ENCODE assay signal across 9 cellular contexts in genomic region chr16:15857779-15858560, GRCh38. TPM values are rescaled to one million over a fixed set of nuclear protein-coding genes. Genes with fewer than 3 reads are reported as not detected.
DNase-seq lines count a peak whose midpoint lies in the region; ATAC-seq and TF ChIP-seq lines count a peak whose summit lies in the region.
"Had no signal": no experiment of that assay in that cellular context is flagged by ENCODE, and none has a peak within 500 bp of the region (broad histone marks: within the 10 kb centered on the region; RNA-seq: fewer than 3 reads in every experiment).

No MANE protein-coding gene starts in this region.

- peak overlapping the region; percentile 79 for H3K4me3 Mint-ChIP-seq in activated CD4-positive, alpha-beta T cell treated with anti-CD3 and anti-CD28 coated beads, Interleukin-2, amount 10 ng/mL, durations not matched to agents 24 days and 14 days
- H3K4me3 Mint-ChIP-seq in MCF 10A (ENCODE audit: unreplicated experiment), result peak overlapping the region; percentile 19

- CTCF ChIA-PET in MCF 10A (lab: Yijun Ruan, JAX), result interaction anchor here (1.2 kb wide), 1 partner anchor 269 kb away, joined by 3 read pairs; no protein-coding TSS in a partner anchor

- H3K4me1 ChIP-seq in thoracic aorta (ENCODE audit: control insufficient read depth in 1 of 2, low read depth in 2 of 2), result peaks cover 0 to 14% of the 10 kb centered on the region in 2 donors

- no peak for DNase-seq in activated CD4-positive, alpha-beta T cell treated with anti-CD3 and anti-CD28 coated beads, Interleukin-2, amount 10 ng/mL, durations not matched to agents 24 days and 14 days
- DNase-seq in activated CD4-positive, alpha-beta T cell treated with anti-CD3 and anti-CD28 coated beads for 48 hours, result no peak
- DNase-seq in MCF 10A (ENCODE audit: unreplicated experiment), result no peak
- peak; percentile 14 for DNase-seq in kidney tubule cell (ENCODE audit: low spot score)
- DNase-seq in thoracic aorta (ENCODE audit: low spot score), result no peak
- DNase-seq in activated CD4-positive, CD25-positive, alpha-beta regulatory T cell (lab: John Stamatoyannopoulos, UW), result no peak
- DNase-seq in G401 (ENCODE audit: low spot score), result no peak

- POLR2A ChIA-PET in MCF 10A (lab: Yijun Ruan, JAX), result no interaction called here

- BruUV-seq in MCF 10A (replicated peaks; lab: Mats Ljungman, UMichigan), result no TSS peak

- intact Hi-C loops in activated CD4-positive, alpha-beta T cell treated with anti-CD3 and anti-CD28 coated beads, Interleukin-2, amount 10 ng/mL, durations not matched to agents 24 days and 14 days (cut with micrococcal nuclease), result no loop called here
- intact Hi-C loops in MCF 10A (cut with micrococcal nuclease), result no loop called here

- peaks cover 2% of the 10 kb centered on the region for H3K36me3 ChIP-seq in thoracic aorta

- no peaks in the 10 kb centered on the region for H3K27me3 ChIP-seq in thoracic aorta (replicated peaks; ENCODE audit: insufficient read depth)

- no peaks in the 10 kb centered on the region for H3K9me3 Mint-ChIP-seq in activated CD4-positive, alpha-beta T cell treated with anti-CD3 and anti-CD28 coated beads, Interleukin-2, amount 10 ng/mL, durations not matched to agents 24 days and 14 days
- H3K9me3 Mint-ChIP-seq in MCF 10A (ENCODE audit: unreplicated experiment), result no peaks in the 10 kb centered on the region

- in situ Hi-C loops in G401 (cut with HindIII; ENCODE audit: low sequenced_read_pairs), result no loop called here

- peak; percentile 37 for ATAC-seq in thoracic aorta (ENCODE audit: insufficient number of reproducible peaks, low FRiP score, low read depth)
- no peak for ATAC-seq in GM19455 (IDR thresholded peaks at IDR 0.05; ENCODE audit: unreplicated experiment)

- TF ChIP-seq CTCF in MCF 10A (IDR thresholded peaks at IDR 0.05; ENCODE audit: unreplicated experiment) (no peak), thoracic aorta (IDR thresholded peaks at IDR 0.05) (no peak)

- H3K27ac Mint-ChIP-seq in activated CD4-positive, alpha-beta T cell treated with anti-CD3 and anti-CD28 coated beads, Interleukin-2, amount 10 ng/mL, durations not matched to agents 24 days and 14 days, result no peak overlapping the region
- no peak overlapping the region for H3K27ac Mint-ChIP-seq in MCF 10A (ENCODE audit: low read depth, unreplicated experiment)

- peaks cover 5% of the 10 kb centered on the region for H3K4me1 Mint-ChIP-seq in activated CD4-positive, alpha-beta T cell treated with anti-CD3 and anti-CD28 coated beads, Interleukin-2, amount 10 ng/mL, durations not matched to agents 24 days and 14 days
- H3K4me1 Mint-ChIP-seq in MCF 10A (ENCODE audit: insufficient read depth, unreplicated experiment), result peaks cover 7% of the 10 kb centered on the region

- H3K27me3 Mint-ChIP-seq in activated CD4-positive, alpha-beta T cell treated with anti-CD3 and anti-CD28 coated beads, Interleukin-2, amount 10 ng/mL, durations not matched to agents 24 days and 14 days, result peaks cover 44% of the 10 kb centered on the region
- peaks cover 49% of the 10 kb centered on the region for H3K27me3 Mint-ChIP-seq in MCF 10A (ENCODE audit: insufficient read depth, unreplicated experiment)

- no peaks in the 10 kb centered on the region for H3K9me3 ChIP-seq in thoracic aorta

- no peaks in the 10 kb centered on the region for H3K36me3 Mint-ChIP-seq in activated CD4-positive, alpha-beta T cell treated with anti-CD3 and anti-CD28 coated beads, Interleukin-2, amount 10 ng/mL, durations not matched to agents 24 days and 14 days (ENCODE audit: low read depth)
- H3K36me3 Mint-ChIP-seq in MCF 10A (ENCODE audit: insufficient read depth, unreplicated experiment), result peaks cover 4% of the 10 kb centered on the region

- H3K4me3 ChIP-seq in thoracic aorta, result peak overlapping the region; percentile 89

- peak overlapping the region; percentile 77 to 94 for H3K27ac ChIP-seq in thoracic aorta

RNA-seq across cellular contexts. Expression of gene MYH11, which starts 1.1 kb away (rescaled TPM):
- total RNA-seq in activated CD4-positive, alpha-beta T cell treated with anti-CD3 and anti-CD28 coated beads, Interleukin-2, amount 10 ng/mL, durations not matched to agents 24 days and 14 days, result 0.05 TPM in 1 of 2 replicates, not detected in the other
- total RNA-seq in MCF 10A (2022) (not detected in 2 replicates), thoracic aorta (1,000 to 10,000 TPM; 2,411 to 2,456 TPM)
- total RNA-seq in G401 (2014; rRNA removed; shearing (Covaris generic)), result not detected in 2 replicates
- total RNA-seq: activated CD8-positive, alpha-beta memory T cell treated with anti-CD3 and anti-CD28 coated beads for 36 hours had no signal

RNA-seq across cellular contexts. Expression of gene CEP20, which starts 30.4 kb away (rescaled TPM):
- 39.2 and 46.1 TPM in 2 replicates for total RNA-seq in activated CD4-positive, alpha-beta T cell treated with anti-CD3 and anti-CD28 coated beads, Interleukin-2, amount 10 ng/mL, durations not matched to agents 24 days and 14 days
- 54.7 and 70.1 TPM in 2 replicates for total RNA-seq in MCF 10A (2022)
- total RNA-seq in thoracic aorta, result 10 to 100 TPM; 14.9 to 29.1 TPM
- total RNA-seq in G401 (2014; rRNA removed; shearing (Covaris generic)), result 53.8 and 85.1 TPM in 2 replicates

Comparison
In these comparisons a context has a peak if more than half of its experiments do, and no peak if none do; other contexts are left out.
1. RNA of gene MYH11, which starts 1.1 kb away (total RNA-seq): 2,411 to 2,456 TPM in thoracic aorta; not detected in MCF 10A, 0.05 TPM in activated CD4-positive, alpha-beta T cell treated with anti-CD3 and anti-CD28 coated beads, Interleukin-2, amount 10 ng/mL, durations not matched to agents 24 days and 14 days and not detected in G401; every median in the first group is over 1,000 times any median in the second.